21 cellular contexts compared by ENCODE assay signal in genomic region chr3:8959683-8960082, GRCh38. TPM values are rescaled to one million over a fixed set of nuclear protein-coding genes. Genes with fewer than 3 reads are reported as not detected.
DNase-seq lines count a peak whose midpoint lies in the region; ATAC-seq and TF ChIP-seq lines count a peak whose summit lies in the region.
"Had no signal": no experiment of that assay in that cellular context is flagged by ENCODE, and none has a peak within 500 bp of the region (broad histone marks: within the 10 kb centered on the region; RNA-seq: fewer than 3 reads in every experiment).

No MANE protein-coding gene starts in this region.

- H3K9ac ChIP-seq in OCI-LY1 (ENCODE audit: low read length) = no peak overlapping the region

- peak overlapping the region; percentile 32 for H3K4me2 ChIP-seq in OCI-LY1 (ENCODE audit: low read length)

- intact Hi-C loops in dendritic cell treated with granulocyte-macrophage colony-stimulating factor and Interleukin-4, amounts not matched to agents 40 ng/mL and 50 ng/mL, for 4 days (cut with micrococcal nuclease) = no loop called here

- ATAC-seq in GM19324 (IDR thresholded peaks at IDR 0.05; ENCODE audit: low FRiP score, unreplicated experiment) = no peak
- ATAC-seq: activated CD4-positive, alpha-beta T cell treated with anti-CD3 and anti-CD28 coated beads for 36 hours; activated T-helper 17 cell treated with anti-CD3 and anti-CD28 coated beads, Interleukin-2, amount 50 U/mL, for 72 hours; gastroesophageal sphincter had no signal

- peaks cover 45% of the 10 kb centered on the region for H3K79me2 ChIP-seq in OCI-LY1 (ENCODE audit: insufficient read depth, low read length)

- TF ChIP-seq CTCF in OCI-LY1 (IDR thresholded peaks at IDR 0.05; ENCODE audit: low read length) = no peak
- no peak for TF ChIP-seq CTCF in WERI-Rb-1 (IDR thresholded peaks at IDR 0.05; ENCODE audit: low read depth, low read length)

- no peaks in the 10 kb centered on the region for H3K27me3 Mint-ChIP-seq in IgD-negative memory B cell
- no peaks in the 10 kb centered on the region for H3K27me3 Mint-ChIP-seq in dendritic cell treated with granulocyte-macrophage colony-stimulating factor and Interleukin-4, amounts not matched to agents 40 ng/mL and 50 ng/mL, for 4 days
- H3K27me3 Mint-ChIP-seq: activated CD4-positive, alpha-beta T cell treated with anti-CD3 and anti-CD28 coated beads for 36 hours; activated T-helper 17 cell treated with anti-CD3 and anti-CD28 coated beads, Interleukin-2, amount 50 U/mL, for 72 hours had no signal

- peak overlapping the region in 2 of 3 donors; percentile 3 to 7 for H3K27ac Mint-ChIP-seq in IgD-negative memory B cell
- peak overlapping the region; percentile 73 for H3K27ac Mint-ChIP-seq in dendritic cell treated with granulocyte-macrophage colony-stimulating factor and Interleukin-4, amounts not matched to agents 40 ng/mL and 50 ng/mL, for 4 days
- H3K27ac Mint-ChIP-seq: activated CD4-positive, alpha-beta T cell treated with anti-CD3 and anti-CD28 coated beads for 36 hours; activated T-helper 17 cell treated with anti-CD3 and anti-CD28 coated beads, Interleukin-2, amount 50 U/mL, for 72 hours; CD4-positive, CD25-positive, alpha-beta regulatory T cell had no signal

- no peaks in the 10 kb centered on the region for H4K20me1 ChIP-seq in OCI-LY1 (ENCODE audit: insufficient read depth, low read length)

- peaks cover 59% of the 10 kb centered on the region for H3K4me1 ChIP-seq in OCI-LY1 (ENCODE audit: insufficient read depth, low read length, severe bottlenecking)

- H3K9me2 ChIP-seq in OCI-LY1 (ENCODE audit: low read depth, low read length) = no peaks in the 10 kb centered on the region

- peak; percentile 65 to 74 for DNase-seq in AML-193 (lab: John Stamatoyannopoulos, UW)
- DNase-seq in NCI-H526 (lab: John Stamatoyannopoulos, UW) = no peak
- no peak for DNase-seq in WERI-Rb-1
- no peak for DNase-seq in SHP77 treated with DMSO at 0.1 percent for 48 hours (lab: John Stamatoyannopoulos, UW)
- DNase-seq: activated CD4-positive, alpha-beta T cell treated with anti-CD3 and anti-CD28 coated beads for 36 hours; brain microvascular endothelial cell; CD4-positive, CD25-positive, alpha-beta regulatory T cell; DMS79; esophagus squamous epithelium; H7; mammary epithelial cell; NCI-H1417 treated with DMSO at 0.1 percent for 48 hours; NCI-H69; T-helper 9 cell had no signal

- H3K9me3 Mint-ChIP-seq in IgD-negative memory B cell = no peaks in the 10 kb centered on the region
- no peaks in the 10 kb centered on the region for H3K9me3 Mint-ChIP-seq in dendritic cell treated with granulocyte-macrophage colony-stimulating factor and Interleukin-4, amounts not matched to agents 40 ng/mL and 50 ng/mL, for 4 days
- H3K9me3 Mint-ChIP-seq: activated T-helper 17 cell treated with anti-CD3 and anti-CD28 coated beads, Interleukin-2, amount 50 U/mL, for 72 hours; CD4-positive, CD25-positive, alpha-beta regulatory T cell had no signal

- H3K4me1 Mint-ChIP-seq in IgD-negative memory B cell = peaks cover 27 to 43% (median 30%) of the 10 kb centered on the region in 3 donors
- peaks cover 37% of the 10 kb centered on the region for H3K4me1 Mint-ChIP-seq in dendritic cell treated with granulocyte-macrophage colony-stimulating factor and Interleukin-4, amounts not matched to agents 40 ng/mL and 50 ng/mL, for 4 days (ENCODE audit: low read depth)

- H3K36me3 Mint-ChIP-seq in IgD-negative memory B cell = no peaks in the 10 kb centered on the region
- peaks cover 27% of the 10 kb centered on the region for H3K36me3 Mint-ChIP-seq in dendritic cell treated with granulocyte-macrophage colony-stimulating factor and Interleukin-4, amounts not matched to agents 40 ng/mL and 50 ng/mL, for 4 days (ENCODE audit: low read depth)

- no peaks in the 10 kb centered on the region for H3K27me3 ChIP-seq in OCI-LY1 (ENCODE audit: insufficient read depth, low read length)
- no peaks in the 10 kb centered on the region for H3K27me3 ChIP-seq in WERI-Rb-1 (ENCODE audit: insufficient read depth, low read depth, severe bottlenecking)
- H3K27me3 ChIP-seq: brain microvascular endothelial cell, esophagus squamous epithelium, gastroesophageal sphincter had no signal

- H3K9me3 ChIP-seq in OCI-LY1 (ENCODE audit: low read length) (no peaks in the 10 kb centered on the region), WERI-Rb-1 (ENCODE audit: severe bottlenecking) (no peaks in the 10 kb centered on the region)
- H3K9me3 ChIP-seq: esophagus squamous epithelium, gastroesophageal sphincter, prostate gland had no signal

- peak overlapping the region in 2 of 4 donors; percentile 51 to 65 for H3K4me3 Mint-ChIP-seq in IgD-negative memory B cell
- H3K4me3 Mint-ChIP-seq in dendritic cell treated with granulocyte-macrophage colony-stimulating factor and Interleukin-4, amounts not matched to agents 40 ng/mL and 50 ng/mL, for 4 days = peak overlapping the region; percentile 45
- H3K4me3 Mint-ChIP-seq: activated CD4-positive, alpha-beta T cell treated with anti-CD3 and anti-CD28 coated beads for 36 hours; activated T-helper 17 cell treated with anti-CD3 and anti-CD28 coated beads, Interleukin-2, amount 50 U/mL, for 72 hours had no signal

- no peaks in the 10 kb centered on the region for H3F3A ChIP-seq in OCI-LY1 (ENCODE audit: insufficient read depth, low read length)

- no peak overlapping the region for H2AFZ ChIP-seq in OCI-LY1 (ENCODE audit: low read length)

- H3K4me3 ChIP-seq in OCI-LY1 (ENCODE audit: low read depth, low read length, poor library complexity, severe bottlenecking) (peak overlapping the region; percentile 11), WERI-Rb-1 (ENCODE audit: low read depth, low read length) (no peak overlapping the region)
- H3K4me3 ChIP-seq: esophagus squamous epithelium, gastroesophageal sphincter, prostate gland had no signal

- H3K36me3 ChIP-seq in OCI-LY1 (ENCODE audit: insufficient read depth, low read length) (peaks cover 27% of the 10 kb centered on the region; the same call in 1 of the 2 replicates), WERI-Rb-1 (peaks cover 20% of the 10 kb centered on the region)
- H3K36me3 ChIP-seq: brain microvascular endothelial cell, prostate gland had no signal

- peak overlapping the region; percentile 26 for H3K27ac ChIP-seq in OCI-LY1 (ENCODE audit: low read depth, low read length, poor library complexity, severe bottlenecking)
- H3K27ac ChIP-seq in WERI-Rb-1 = no peak overlapping the region
- H3K27ac ChIP-seq: brain microvascular endothelial cell, esophagus squamous epithelium, gastroesophageal sphincter, prostate gland had no signal

RNA-seq across cellular contexts. Expression of gene RAD18, which starts 3.6 kb away (rescaled TPM):
- 15.6 TPM for polyA plus RNA-seq in IgD-negative memory B cell

Comparison
In these comparisons a context has a peak if more than half of its experiments do, and no peak if none do; other contexts are left out.
1. DNase-seq: peak in AML-193 (2 of 2); none in NCI-H526 (0 of 2), WERI-Rb-1 (single experiment) and SHP77 treated with DMSO at 0.1 percent for 48 hours (single experiment).